1 cellular context compared by ENCODE assay signal in genomic region chr10:86535057-86535882, GRCh38.
TF ChIP-seq lines count a peak whose summit lies in the region.

No MANE protein-coding gene starts in this region.

TF ChIP-seq in HepG2, 621 proteins besides CTCF, POLR2A, EP300 and RAD21 (continued from another document and continues in another):
- TF ChIP-seq, protein P1, sequence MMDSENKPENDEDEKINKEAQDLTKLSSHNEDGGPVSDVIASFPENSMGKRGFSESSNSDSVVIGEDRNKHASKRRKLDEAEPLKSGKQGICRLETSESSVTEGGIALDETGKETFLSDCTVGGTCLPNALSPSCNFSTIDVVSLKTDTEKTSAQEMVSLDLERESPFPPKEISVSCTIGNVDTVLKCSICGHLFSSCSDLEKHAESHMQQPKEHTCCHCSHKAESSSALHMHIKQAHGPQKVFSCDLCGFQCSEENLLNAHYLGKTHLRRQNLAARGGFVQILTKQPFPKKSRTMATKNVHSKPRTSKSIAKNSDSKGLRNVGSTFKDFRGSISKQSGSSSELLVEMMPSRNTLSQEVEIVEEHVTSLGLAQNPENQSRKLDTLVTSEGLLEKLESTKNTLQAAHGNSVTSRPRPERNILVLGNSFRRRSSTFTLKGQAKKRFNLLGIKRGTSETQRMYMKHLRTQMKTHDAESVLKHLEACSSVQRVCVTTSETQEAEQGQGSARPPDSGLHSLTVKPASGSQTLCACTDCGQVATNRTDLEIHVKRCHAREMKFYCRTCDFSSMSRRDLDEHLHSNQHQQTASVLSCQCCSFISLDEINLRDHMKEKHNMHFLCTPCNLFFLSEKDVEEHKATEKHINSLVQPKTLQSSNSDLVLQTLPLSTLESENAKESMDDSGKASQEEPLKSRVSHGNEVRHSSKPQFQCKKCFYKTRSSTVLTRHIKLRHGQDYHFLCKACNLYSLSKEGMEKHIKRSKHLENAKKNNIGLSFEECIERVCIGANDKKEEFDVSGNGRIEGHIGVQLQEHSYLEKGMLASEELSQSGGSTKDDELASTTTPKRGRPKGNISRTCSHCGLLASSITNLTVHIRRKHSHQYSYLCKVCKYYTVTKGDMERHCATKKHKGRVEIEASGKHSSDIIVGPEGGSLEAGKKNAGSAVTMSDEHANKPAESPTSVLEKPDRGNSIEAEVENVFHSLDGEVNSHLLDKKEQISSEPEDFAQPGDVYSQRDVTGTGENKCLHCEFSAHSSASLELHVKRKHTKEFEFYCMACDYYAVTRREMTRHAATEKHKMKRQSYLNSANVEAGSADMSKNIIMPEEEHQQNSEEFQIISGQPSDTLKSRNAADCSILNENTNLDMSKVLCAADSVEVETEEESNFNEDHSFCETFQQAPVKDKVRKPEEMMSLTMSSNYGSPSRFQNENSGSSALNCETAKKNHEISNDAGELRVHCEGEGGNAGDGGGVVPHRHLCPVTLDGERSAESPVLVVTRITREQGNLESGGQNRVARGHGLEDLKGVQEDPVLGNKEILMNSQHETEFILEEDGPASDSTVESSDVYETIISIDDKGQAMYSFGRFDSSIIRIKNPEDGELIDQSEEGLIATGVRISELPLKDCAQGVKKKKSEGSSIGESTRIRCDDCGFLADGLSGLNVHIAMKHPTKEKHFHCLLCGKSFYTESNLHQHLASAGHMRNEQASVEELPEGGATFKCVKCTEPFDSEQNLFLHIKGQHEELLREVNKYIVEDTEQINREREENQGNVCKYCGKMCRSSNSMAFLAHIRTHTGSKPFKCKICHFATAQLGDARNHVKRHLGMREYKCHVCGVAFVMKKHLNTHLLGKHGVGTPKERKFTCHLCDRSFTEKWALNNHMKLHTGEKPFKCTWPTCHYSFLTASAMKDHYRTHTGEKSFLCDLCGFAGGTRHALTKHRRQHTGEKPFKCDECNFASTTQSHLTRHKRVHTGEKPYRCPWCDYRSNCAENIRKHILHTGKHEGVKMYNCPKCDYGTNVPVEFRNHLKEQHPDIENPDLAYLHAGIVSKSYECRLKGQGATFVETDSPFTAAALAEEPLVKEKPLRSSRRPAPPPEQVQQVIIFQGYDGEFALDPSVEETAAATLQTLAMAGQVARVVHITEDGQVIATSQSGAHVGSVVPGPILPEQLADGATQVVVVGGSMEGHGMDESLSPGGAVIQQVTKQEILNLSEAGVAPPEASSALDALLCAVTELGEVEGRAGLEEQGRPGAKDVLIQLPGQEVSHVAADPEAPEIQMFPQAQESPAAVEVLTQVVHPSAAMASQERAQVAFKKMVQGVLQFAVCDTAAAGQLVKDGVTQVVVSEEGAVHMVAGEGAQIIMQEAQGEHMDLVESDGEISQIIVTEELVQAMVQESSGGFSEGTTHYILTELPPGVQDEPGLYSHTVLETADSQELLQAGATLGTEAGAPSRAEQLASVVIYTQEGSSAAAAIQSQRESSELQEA (CRISPR knock-in tag; IDR thresholded peaks at IDR 0.05; ENCODE audit: not compliant biosample characterization) = no peak
- TF ChIP-seq GABPB1 (CRISPR knock-in tag; IDR thresholded peaks at IDR 0.05) = peak; percentile 65
- TF ChIP-seq ZNF776 (CRISPR knock-in tag; IDR thresholded peaks at IDR 0.05) = peak; percentile 65; the same call in 1 of the 2 replicates
- no peak for TF ChIP-seq WIZ (CRISPR knock-in tag; IDR thresholded peaks at IDR 0.05)
- TF ChIP-seq MTERF4 (CRISPR knock-in tag; IDR thresholded peaks at IDR 0.05) = no peak
- TF ChIP-seq AHR (CRISPR knock-in tag; IDR thresholded peaks at IDR 0.05) = no peak; the same call in 1 of the 2 replicates
- no peak for TF ChIP-seq ZFP90 (CRISPR knock-in tag; IDR thresholded peaks at IDR 0.05; ENCODE audit: borderline replicate concordance)
- no peak for TF ChIP-seq ZBTB42 (CRISPR knock-in tag; IDR thresholded peaks at IDR 0.05)
- peak; percentile 70; the same call in 1 of the 2 replicates for TF ChIP-seq ZNF747 (CRISPR knock-in tag; IDR thresholded peaks at IDR 0.05; ENCODE audit: borderline replicate concordance)
- TF ChIP-seq HNF4G (IDR thresholded peaks at IDR 0.05; ENCODE audit: borderline replicate concordance, low read depth, low read length) = no peak
- 0 out of 2 replicates have a peak, but pooled peaks have one; percentile 11 for TF ChIP-seq HNF4G (CRISPR knock-in tag; IDR thresholded peaks at IDR 0.05; ENCODE audit: borderline replicate concordance, low read depth)
- peak; percentile 69 for TF ChIP-seq ZNF883 (CRISPR knock-in tag; IDR thresholded peaks at IDR 0.05; ENCODE audit: not compliant biosample characterization)
- TF ChIP-seq SETDB1 (CRISPR knock-in tag; IDR thresholded peaks at IDR 0.05; ENCODE audit: borderline replicate concordance) = no peak
- TF ChIP-seq, protein P2, sequence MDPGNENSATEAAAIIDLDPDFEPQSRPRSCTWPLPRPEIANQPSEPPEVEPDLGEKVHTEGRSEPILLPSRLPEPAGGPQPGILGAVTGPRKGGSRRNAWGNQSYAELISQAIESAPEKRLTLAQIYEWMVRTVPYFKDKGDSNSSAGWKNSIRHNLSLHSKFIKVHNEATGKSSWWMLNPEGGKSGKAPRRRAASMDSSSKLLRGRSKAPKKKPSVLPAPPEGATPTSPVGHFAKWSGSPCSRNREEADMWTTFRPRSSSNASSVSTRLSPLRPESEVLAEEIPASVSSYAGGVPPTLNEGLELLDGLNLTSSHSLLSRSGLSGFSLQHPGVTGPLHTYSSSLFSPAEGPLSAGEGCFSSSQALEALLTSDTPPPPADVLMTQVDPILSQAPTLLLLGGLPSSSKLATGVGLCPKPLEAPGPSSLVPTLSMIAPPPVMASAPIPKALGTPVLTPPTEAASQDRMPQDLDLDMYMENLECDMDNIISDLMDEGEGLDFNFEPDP (CRISPR knock-in tag; conservative IDR thresholded peaks at IDR 0.05) = no peak
- TF ChIP-seq NRL (CRISPR knock-in tag; IDR thresholded peaks at IDR 0.05; ENCODE audit: borderline replicate concordance) = peak; percentile 43; the same call in 1 of the 2 replicates
- no peak for TF ChIP-seq CAMTA2 (CRISPR knock-in tag; IDR thresholded peaks at IDR 0.05; ENCODE audit: borderline replicate concordance)
- no peak for TF ChIP-seq NR2F2 (IDR thresholded peaks at IDR 0.05; ENCODE audit: borderline replicate concordance, low read depth)
- TF ChIP-seq ZNF501 (CRISPR knock-in tag; IDR thresholded peaks at IDR 0.05) = no peak; the same call in 1 of the 2 replicates
- TF ChIP-seq, protein P3, sequence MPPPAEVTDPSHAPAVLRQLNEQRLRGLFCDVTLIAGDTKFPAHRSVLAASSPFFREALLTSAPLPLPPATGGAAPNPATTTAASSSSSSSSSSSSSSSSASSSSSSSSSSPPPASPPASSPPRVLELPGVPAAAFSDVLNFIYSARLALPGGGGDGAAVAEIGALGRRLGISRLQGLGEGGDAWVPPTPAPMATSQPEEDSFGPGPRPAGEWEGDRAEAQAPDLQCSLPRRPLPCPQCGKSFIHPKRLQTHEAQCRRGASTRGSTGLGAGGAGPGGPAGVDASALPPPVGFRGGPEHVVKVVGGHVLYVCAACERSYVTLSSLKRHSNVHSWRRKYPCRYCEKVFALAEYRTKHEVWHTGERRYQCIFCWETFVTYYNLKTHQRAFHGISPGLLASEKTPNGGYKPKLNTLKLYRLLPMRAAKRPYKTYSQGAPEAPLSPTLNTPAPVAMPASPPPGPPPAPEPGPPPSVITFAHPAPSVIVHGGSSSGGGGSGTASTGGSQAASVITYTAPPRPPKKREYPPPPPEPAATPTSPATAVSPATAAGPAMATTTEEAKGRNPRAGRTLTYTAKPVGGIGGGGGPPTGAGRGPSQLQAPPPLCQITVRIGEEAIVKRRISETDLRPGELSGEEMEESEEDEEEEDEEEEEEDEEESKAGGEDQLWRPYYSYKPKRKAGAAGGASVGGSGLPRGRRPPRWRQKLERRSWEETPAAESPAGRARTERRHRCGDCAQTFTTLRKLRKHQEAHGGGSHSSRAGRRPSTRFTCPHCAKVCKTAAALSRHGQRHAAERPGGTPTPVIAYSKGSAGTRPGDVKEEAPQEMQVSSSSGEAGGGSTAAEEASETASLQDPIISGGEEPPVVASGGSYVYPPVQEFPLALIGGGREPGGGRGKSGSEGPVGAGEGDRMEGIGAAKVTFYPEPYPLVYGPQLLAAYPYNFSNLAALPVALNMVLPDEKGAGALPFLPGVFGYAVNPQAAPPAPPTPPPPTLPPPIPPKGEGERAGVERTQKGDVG (CRISPR knock-in tag; IDR thresholded peaks at IDR 0.05; ENCODE audit: borderline replicate concordance) = no peak
- TF ChIP-seq ADNP (CRISPR knock-in tag; IDR thresholded peaks at IDR 0.05) = no peak
- no peak for TF ChIP-seq ZNF282 (IDR thresholded peaks at IDR 0.05; ENCODE audit: partially characterized antibody)
- no peak for TF ChIP-seq ZNF264 (CRISPR knock-in tag; IDR thresholded peaks at IDR 0.05)
- TF ChIP-seq, protein P4, sequence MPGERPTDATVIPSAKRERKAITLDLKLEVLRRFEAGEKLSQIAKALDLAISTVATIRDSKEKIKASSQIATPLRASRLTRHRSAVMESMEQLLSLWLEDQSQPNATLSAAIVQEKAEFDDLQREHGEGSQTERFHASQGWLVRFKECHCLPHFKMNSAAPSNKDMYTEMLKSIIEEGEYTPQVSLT (CRISPR knock-in tag; IDR thresholded peaks at IDR 0.05; ENCODE audit: borderline replicate concordance, low read depth) = no peak
- TF ChIP-seq, protein P5, sequence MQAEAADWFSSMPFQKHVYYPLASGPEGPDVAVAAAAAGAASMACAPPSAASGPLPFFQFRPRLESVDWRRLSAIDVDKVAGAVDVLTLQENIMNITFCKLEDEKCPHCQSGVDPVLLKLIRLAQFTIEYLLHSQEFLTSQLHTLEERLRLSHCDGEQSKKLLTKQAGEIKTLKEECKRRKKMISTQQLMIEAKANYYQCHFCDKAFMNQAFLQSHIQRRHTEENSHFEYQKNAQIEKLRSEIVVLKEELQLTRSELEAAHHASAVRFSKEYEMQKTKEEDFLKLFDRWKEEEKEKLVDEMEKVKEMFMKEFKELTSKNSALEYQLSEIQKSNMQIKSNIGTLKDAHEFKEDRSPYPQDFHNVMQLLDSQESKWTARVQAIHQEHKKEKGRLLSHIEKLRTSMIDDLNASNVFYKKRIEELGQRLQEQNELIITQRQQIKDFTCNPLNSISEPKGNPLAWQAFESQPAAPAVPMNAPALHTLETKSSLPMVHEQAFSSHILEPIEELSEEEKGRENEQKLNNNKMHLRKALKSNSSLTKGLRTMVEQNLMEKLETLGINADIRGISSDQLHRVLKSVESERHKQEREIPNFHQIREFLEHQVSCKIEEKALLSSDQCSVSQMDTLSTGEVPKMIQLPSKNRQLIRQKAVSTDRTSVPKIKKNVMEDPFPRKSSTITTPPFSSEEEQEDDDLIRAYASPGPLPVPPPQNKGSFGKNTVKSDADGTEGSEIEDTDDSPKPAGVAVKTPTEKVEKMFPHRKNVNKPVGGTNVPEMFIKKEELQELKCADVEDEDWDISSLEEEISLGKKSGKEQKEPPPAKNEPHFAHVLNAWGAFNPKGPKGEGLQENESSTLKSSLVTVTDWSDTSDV (CRISPR knock-in tag; IDR thresholded peaks at IDR 0.05) = no peak
- TF ChIP-seq MAX (IDR thresholded peaks at IDR 0.05) = peak; percentile 72
- no peak for TF ChIP-seq SSRP1 (CRISPR knock-in tag; IDR thresholded peaks at IDR 0.05)
- TF ChIP-seq KAT8 (CRISPR knock-in tag; IDR thresholded peaks at IDR 0.05) = peak; percentile 31; the same call in 1 of the 2 replicates
- no peak for TF ChIP-seq ZFP36L2 (CRISPR knock-in tag; IDR thresholded peaks at IDR 0.05)
- TF ChIP-seq, protein P6, sequence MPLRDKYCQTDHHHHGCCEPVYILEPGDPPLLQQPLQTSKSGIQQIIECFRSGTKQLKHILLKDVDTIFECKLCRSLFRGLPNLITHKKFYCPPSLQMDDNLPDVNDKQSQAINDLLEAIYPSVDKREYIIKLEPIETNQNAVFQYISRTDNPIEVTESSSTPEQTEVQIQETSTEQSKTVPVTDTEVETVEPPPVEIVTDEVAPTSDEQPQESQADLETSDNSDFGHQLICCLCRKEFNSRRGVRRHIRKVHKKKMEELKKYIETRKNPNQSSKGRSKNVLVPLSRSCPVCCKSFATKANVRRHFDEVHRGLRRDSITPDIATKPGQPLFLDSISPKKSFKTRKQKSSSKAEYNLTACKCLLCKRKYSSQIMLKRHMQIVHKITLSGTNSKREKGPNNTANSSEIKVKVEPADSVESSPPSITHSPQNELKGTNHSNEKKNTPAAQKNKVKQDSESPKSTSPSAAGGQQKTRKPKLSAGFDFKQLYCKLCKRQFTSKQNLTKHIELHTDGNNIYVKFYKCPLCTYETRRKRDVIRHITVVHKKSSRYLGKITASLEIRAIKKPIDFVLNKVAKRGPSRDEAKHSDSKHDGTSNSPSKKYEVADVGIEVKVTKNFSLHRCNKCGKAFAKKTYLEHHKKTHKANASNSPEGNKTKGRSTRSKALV (CRISPR knock-in tag; IDR thresholded peaks at IDR 0.05) = no peak
- no peak for TF ChIP-seq ZNF484 (CRISPR knock-in tag; IDR thresholded peaks at IDR 0.05; ENCODE audit: borderline replicate concordance, low read depth)
- no peak for TF ChIP-seq BHLHE40 (IDR thresholded peaks at IDR 0.05; ENCODE audit: low read length)
- TF ChIP-seq IRF2 (CRISPR knock-in tag; IDR thresholded peaks at IDR 0.05) = peak; percentile 27; the same call in 1 of the 2 replicates
- TF ChIP-seq ZNF775 (CRISPR knock-in tag; IDR thresholded peaks at IDR 0.05; ENCODE audit: borderline replicate concordance) = no peak
- TF ChIP-seq MAF1 (CRISPR knock-in tag; IDR thresholded peaks at IDR 0.05; ENCODE audit: borderline replicate concordance) = no peak
- TF ChIP-seq, protein P7, sequence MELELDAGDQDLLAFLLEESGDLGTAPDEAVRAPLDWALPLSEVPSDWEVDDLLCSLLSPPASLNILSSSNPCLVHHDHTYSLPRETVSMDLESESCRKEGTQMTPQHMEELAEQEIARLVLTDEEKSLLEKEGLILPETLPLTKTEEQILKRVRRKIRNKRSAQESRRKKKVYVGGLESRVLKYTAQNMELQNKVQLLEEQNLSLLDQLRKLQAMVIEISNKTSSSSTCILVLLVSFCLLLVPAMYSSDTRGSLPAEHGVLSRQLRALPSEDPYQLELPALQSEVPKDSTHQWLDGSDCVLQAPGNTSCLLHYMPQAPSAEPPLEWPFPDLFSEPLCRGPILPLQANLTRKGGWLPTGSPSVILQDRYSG (CRISPR knock-in tag; IDR thresholded peaks at IDR 0.05) = no peak; the same call in 1 of the 2 replicates
- TF ChIP-seq ATRX (CRISPR knock-in tag; IDR thresholded peaks at IDR 0.05; ENCODE audit: borderline replicate concordance) = no peak
- no peak for TF ChIP-seq ATF3 (CRISPR knock-in tag; IDR thresholded peaks at IDR 0.05)
- peak; percentile 96 for TF ChIP-seq ZFX (CRISPR knock-in tag; IDR thresholded peaks at IDR 0.05; ENCODE audit: low read depth)
- no peak for TF ChIP-seq KDM4B (CRISPR knock-in tag; IDR thresholded peaks at IDR 0.05)
- TF ChIP-seq ARNTL (CRISPR knock-in tag; IDR thresholded peaks at IDR 0.05) = no peak
- no peak for TF ChIP-seq MLLT10 (CRISPR knock-in tag; IDR thresholded peaks at IDR 0.05)
